In genomic region chr6:76453270-76453669, GRCh38 we compare ENCODE assay signal across 35 cellular contexts.
"Had no signal": no experiment of that assay in that cellular context is flagged by ENCODE, and none has a peak within 500 bp of the region (broad histone marks: within the 10 kb centered on the region; RNA-seq: fewer than 3 reads in every experiment).

No MANE protein-coding gene starts in this region.

- H3K9me3 Mint-ChIP-seq: activated CD4-positive, alpha-beta T cell treated with anti-CD3 and anti-CD28 coated beads, Interleukin-2, amount 10 ng/mL, durations not matched to agents 24 days and 14 days; activated T-helper 1 cell treated with anti-CD3 and anti-CD28 coated beads, Interleukin-12 subunit alpha, Interleukin-12 subunit beta, Interleukin-2, Interleukin-4 antibody, amounts not matched to agents 30 ng/mL and 10 ng/mL and 1 ng/mL, durations not matched to agents 14 hours and 24 hours and 36 hours had no signal

- H3K4me2 ChIP-seq: smooth muscle cell had no signal

- H2AFZ ChIP-seq: parathyroid adenoma had no signal

- ATAC-seq: left lung, psoas muscle had no signal

- FAIRE-seq: colon, endometrium, TTC549 had no signal

- H3K4me1 Mint-ChIP-seq: activated CD4-positive, alpha-beta T cell treated with anti-CD3 and anti-CD28 coated beads, Interleukin-2, amount 10 ng/mL, durations not matched to agents 24 days and 14 days; activated naive CD4-positive, alpha-beta T cell treated with anti-CD3 and anti-CD28 coated beads, Interleukin-2, amount 10 ng/mL, durations not matched to agents 7 days and 5 days; central memory CD8-positive, alpha-beta T cell; naive B cell had no signal

- H3K36me3 Mint-ChIP-seq: activated CD4-positive, alpha-beta memory T cell treated with anti-CD3 and anti-CD28 coated beads for 36 hours; activated naive CD4-positive, alpha-beta T cell treated with anti-CD3 and anti-CD28 coated beads, Interleukin-2, amount 10 ng/mL, durations not matched to agents 7 days and 5 days; naive B cell had no signal

- H3K27me3 Mint-ChIP-seq: activated CD4-positive, alpha-beta memory T cell treated with anti-CD3 and anti-CD28 coated beads for 36 hours; activated CD4-positive, alpha-beta T cell treated with anti-CD3 and anti-CD28 coated beads, Interleukin-2, amount 10 ng/mL, durations not matched to agents 24 days and 14 days; activated naive CD4-positive, alpha-beta T cell treated with anti-CD3 and anti-CD28 coated beads, Interleukin-2, amount 10 ng/mL, durations not matched to agents 7 days and 5 days; central memory CD8-positive, alpha-beta T cell; naive B cell had no signal

- H3K4me3 ChIP-seq: breast epithelium, esophagus squamous epithelium, heart right ventricle, left lung, lung, psoas muscle, smooth muscle cell, tibial nerve had no signal

- H3K27me3 ChIP-seq: breast epithelium, esophagus squamous epithelium, heart right ventricle, left lung, tibial nerve had no signal

- H3K36me3 ChIP-seq: breast epithelium, esophagus squamous epithelium, heart right ventricle, left lung, tibial nerve, WERI-Rb-1 had no signal

- H3K4me3 Mint-ChIP-seq: activated CD4-positive, alpha-beta memory T cell treated with anti-CD3 and anti-CD28 coated beads for 36 hours; activated CD4-positive, alpha-beta T cell treated with anti-CD3 and anti-CD28 coated beads, Interleukin-2, amount 10 ng/mL, durations not matched to agents 24 days and 14 days; activated naive CD4-positive, alpha-beta T cell treated with anti-CD3 and anti-CD28 coated beads, Interleukin-2, amount 10 ng/mL, durations not matched to agents 7 days and 5 days; activated T-helper 1 cell treated with anti-CD3 and anti-CD28 coated beads, Interleukin-12 subunit alpha, Interleukin-12 subunit beta, Interleukin-2, Interleukin-4 antibody, amounts not matched to agents 30 ng/mL and 10 ng/mL and 1 ng/mL, durations not matched to agents 14 hours and 24 hours and 36 hours; central memory CD8-positive, alpha-beta T cell; naive B cell; T-helper 1 cell treated with Interleukin-12 subunit alpha and Interleukin-12 subunit beta and Interleukin-4 antibody, amounts not matched to agents 30 μg/mL and 1 μg/mL, for 36 hours had no signal

- H3K27ac Mint-ChIP-seq: activated CD4-positive, alpha-beta memory T cell treated with anti-CD3 and anti-CD28 coated beads for 36 hours; activated CD4-positive, alpha-beta T cell treated with anti-CD3 and anti-CD28 coated beads, Interleukin-2, amount 10 ng/mL, durations not matched to agents 24 days and 14 days; activated naive CD4-positive, alpha-beta T cell treated with anti-CD3 and anti-CD28 coated beads, Interleukin-2, amount 10 ng/mL, durations not matched to agents 7 days and 5 days; activated T-helper 1 cell treated with anti-CD3 and anti-CD28 coated beads, Interleukin-12 subunit alpha, Interleukin-12 subunit beta, Interleukin-2, Interleukin-4 antibody, amounts not matched to agents 30 ng/mL and 10 ng/mL and 1 ng/mL, durations not matched to agents 14 hours and 24 hours and 36 hours; naive B cell; T-helper 1 cell treated with Interleukin-12 subunit alpha and Interleukin-12 subunit beta and Interleukin-4 antibody, amounts not matched to agents 30 μg/mL and 1 μg/mL, for 36 hours had no signal

- H3K9ac ChIP-seq: parathyroid adenoma had no signal

- DNase-seq: activated CD4-positive, alpha-beta memory T cell treated with anti-CD3 and anti-CD28 coated beads for 36 hours; activated CD4-positive, alpha-beta T cell treated with anti-CD3 and anti-CD28 coated beads, Interleukin-2, amount 10 ng/mL, durations not matched to agents 24 days and 14 days; activated CD4-positive, CD25-positive, alpha-beta regulatory T cell treated with anti-CD3 and anti-CD28 coated beads, Interleukin-2, amount 50 U/mL, for 72 hours; activated CD8-positive, alpha-beta memory T cell treated with anti-CD3 and anti-CD28 coated beads, Interleukin-2, amount 50 U/mL, for 4 hours; activated effector memory CD4-positive, alpha-beta T cell treated with anti-CD3 and anti-CD28 coated beads, Interleukin-2, amount 50 U/mL, for 16 hours; activated naive CD4-positive, alpha-beta T cell treated with anti-CD3 and anti-CD28 coated beads, Interleukin-2, amount 10 ng/mL, durations not matched to agents 7 days and 5 days; activated T-cell treated with anti-CD3 and anti-CD28 coated beads, Interleukin-2, amount 50 U/mL, for 1 hour; amygdala; effector CD8-positive, alpha-beta T cell; esophagus squamous epithelium; foreskin melanocyte; heart right ventricle; kidney glomerular epithelial cell; naive B cell; nucleus accumbens; stimulated activated CD4-positive, alpha-beta T cell treated with anti-CD3 and anti-CD28 coated beads, Interleukin-15, amount 100 ng/mL, for 24 hours; stimulated activated CD4-positive, alpha-beta T cell treated with anti-CD3 and anti-CD28 coated beads, Interleukin-2, amount 100 ng/mL, for 24 hours; stimulated activated naive CD4-positive, alpha-beta T cell treated with Interleukin-2 at 50 U/mL for 16 hours; SW 1271; T-helper 9 cell; WERI-Rb-1 had no signal

- H3K9me3 ChIP-seq: psoas muscle, tibial nerve had no signal

- H3K27ac ChIP-seq: breast epithelium, epithelial cell of prostate, esophagus squamous epithelium, heart right ventricle, left lung, parathyroid adenoma, psoas muscle, tibial nerve, WERI-Rb-1 had no signal

- H3K4me1 ChIP-seq: breast epithelium, esophagus squamous epithelium, heart right ventricle, left lung, parathyroid adenoma, psoas muscle, tibial nerve had no signal
